In the genomic region with DNA sequence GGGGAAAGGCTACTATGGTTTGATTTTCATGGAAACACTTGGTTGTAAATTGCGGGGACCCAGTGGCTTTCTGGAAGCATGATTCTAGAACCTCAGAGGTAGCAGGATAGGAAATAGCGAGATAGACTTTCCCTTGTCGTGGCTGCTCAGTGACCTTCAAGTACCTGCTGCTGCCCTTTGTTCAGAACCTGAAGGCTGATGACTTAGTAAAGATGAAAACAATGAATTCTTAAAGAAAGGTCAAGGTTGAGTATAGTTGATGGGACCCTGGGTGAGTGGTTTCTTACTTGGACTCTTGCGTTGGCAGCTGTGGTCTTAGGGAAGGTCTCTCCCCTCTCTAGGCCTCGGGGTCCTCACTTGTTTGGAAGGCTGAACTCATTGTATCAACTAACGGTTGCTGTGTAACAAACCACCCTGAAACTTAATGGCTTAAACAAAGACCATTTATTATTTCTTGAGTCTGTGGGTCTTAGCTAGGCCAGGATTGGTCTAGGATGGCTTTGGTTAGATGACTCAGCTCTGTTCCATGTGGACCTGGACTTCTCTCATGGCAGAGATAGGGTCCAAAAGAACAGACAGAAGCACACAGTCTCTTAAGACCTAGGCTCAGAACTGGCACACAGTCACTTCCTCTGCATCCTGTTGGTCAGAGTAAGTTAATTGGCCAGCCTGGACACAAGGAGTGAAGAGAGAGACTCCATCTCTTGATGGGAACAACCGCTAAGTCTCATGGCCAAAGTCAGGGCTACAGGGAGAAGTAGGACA, we compare ENCODE assay signal across 14 cellular contexts.
DNase-seq lines count a peak whose midpoint lies in the region; ATAC-seq and TF ChIP-seq lines count a peak whose summit lies in the region.
"Had no signal": no experiment of that assay in that cellular context is flagged by ENCODE, and none has a peak within 500 bp of the region (broad histone marks: within the 10 kb centered on the region; RNA-seq: fewer than 3 reads in every experiment).

No MANE protein-coding gene starts in this region.

- no peaks in the 10 kb centered on the region for H3K36me3 Mint-ChIP-seq in activated CD8-positive, alpha-beta T cell treated with anti-CD3 and anti-CD28 coated beads for 36 hours (ENCODE audit: low read depth)
- peaks cover 2% of the 10 kb centered on the region for H3K36me3 Mint-ChIP-seq in activated CD8-positive, alpha-beta T cell treated with anti-CD3 and anti-CD28 coated beads, Interleukin-2, amount 10 ng/mL, durations not matched to agents 7 days and 5 days (ENCODE audit: low read depth)
- H3K36me3 Mint-ChIP-seq in dendritic cell treated with granulocyte-macrophage colony-stimulating factor and Interleukin-4, amounts not matched to agents 40 ng/mL and 50 ng/mL, for 4 days (ENCODE audit: low read depth) = peaks cover 14% of the 10 kb centered on the region
- H3K36me3 Mint-ChIP-seq: stimulated activated memory B cell treated with anti-CD40 and anti-IgM and Interleukin-4, amounts not matched to agents 10 μg/mL and 1 μg/mL and 100 μg/mL, for 72 hours had no signal

- ATAC-seq in activated CD8-positive, alpha-beta T cell treated with anti-CD3 and anti-CD28 coated beads for 36 hours = peak; percentile 75
- no peak for ATAC-seq in activated CD8-positive, alpha-beta T cell treated with anti-CD3 and anti-CD28 coated beads, Interleukin-2, amount 10 ng/mL, durations not matched to agents 7 days and 5 days
- no peak for ATAC-seq in GM21529 (IDR thresholded peaks at IDR 0.05; ENCODE audit: unreplicated experiment)
- ATAC-seq: Panc1 had no signal

- H3K9me3 Mint-ChIP-seq in activated CD8-positive, alpha-beta T cell treated with anti-CD3 and anti-CD28 coated beads for 36 hours = no peaks in the 10 kb centered on the region
- no peaks in the 10 kb centered on the region for H3K9me3 Mint-ChIP-seq in activated CD8-positive, alpha-beta T cell treated with anti-CD3 and anti-CD28 coated beads, Interleukin-2, amount 10 ng/mL, durations not matched to agents 7 days and 5 days (ENCODE audit: insufficient read depth)
- H3K9me3 Mint-ChIP-seq in dendritic cell treated with granulocyte-macrophage colony-stimulating factor and Interleukin-4, amounts not matched to agents 40 ng/mL and 50 ng/mL, for 4 days = peaks cover 5% of the 10 kb centered on the region
- H3K9me3 Mint-ChIP-seq: stimulated activated memory B cell treated with anti-CD40 and anti-IgM and Interleukin-4, amounts not matched to agents 10 μg/mL and 1 μg/mL and 100 μg/mL, for 72 hours had no signal

- H3K27me3 Mint-ChIP-seq in activated CD8-positive, alpha-beta T cell treated with anti-CD3 and anti-CD28 coated beads for 36 hours = no peaks in the 10 kb centered on the region
- H3K27me3 Mint-ChIP-seq in activated CD8-positive, alpha-beta T cell treated with anti-CD3 and anti-CD28 coated beads, Interleukin-2, amount 10 ng/mL, durations not matched to agents 7 days and 5 days (ENCODE audit: low read depth) = peaks cover 4% of the 10 kb centered on the region
- no peaks in the 10 kb centered on the region for H3K27me3 Mint-ChIP-seq in dendritic cell treated with granulocyte-macrophage colony-stimulating factor and Interleukin-4, amounts not matched to agents 40 ng/mL and 50 ng/mL, for 4 days

- POLR2A ChIA-PET in activated CD8-positive, alpha-beta T cell treated with anti-CD3 and anti-CD28 coated beads for 36 hours (lab: Charles Lee) = interaction anchor here (0.7 to 1.0 kb wide), 2 partner anchors 14 to 35 kb away, joined by 3 read pairs; no protein-coding TSS in a partner anchor
- POLR2A ChIA-PET in activated CD8-positive, alpha-beta T cell treated with anti-CD3 and anti-CD28 coated beads, Interleukin-2, amount 10 ng/mL, durations not matched to agents 7 days and 5 days (lab: Charles Lee) = no interaction called here

- intact Hi-C loops in activated CD8-positive, alpha-beta T cell treated with anti-CD3 and anti-CD28 coated beads for 36 hours (cut with micrococcal nuclease) = loop anchor here (10.0 kb wide), 1 partner anchor 84 kb away; no protein-coding TSS in a partner anchor
- intact Hi-C loops in dendritic cell treated with granulocyte-macrophage colony-stimulating factor and Interleukin-4, amounts not matched to agents 40 ng/mL and 50 ng/mL, for 4 days (cut with micrococcal nuclease) = loop anchor here (10.0 kb wide), 1 partner anchor 96 kb away; a partner anchor contains a TSS
- intact Hi-C loops in posterior vena cava (cut with DNase I) = no loop called here

- TF ChIP-seq CTCF in activated CD8-positive, alpha-beta T cell treated with anti-CD3 and anti-CD28 coated beads for 36 hours (IDR thresholded peaks at IDR 0.05) = no peak

- no peak overlapping the region for H3K4me3 Mint-ChIP-seq in activated CD8-positive, alpha-beta T cell treated with anti-CD3 and anti-CD28 coated beads for 36 hours
- no peak overlapping the region for H3K4me3 Mint-ChIP-seq in activated CD8-positive, alpha-beta T cell treated with anti-CD3 and anti-CD28 coated beads, Interleukin-2, amount 10 ng/mL, durations not matched to agents 7 days and 5 days
- no peak overlapping the region for H3K4me3 Mint-ChIP-seq in dendritic cell treated with granulocyte-macrophage colony-stimulating factor and Interleukin-4, amounts not matched to agents 40 ng/mL and 50 ng/mL, for 4 days
- H3K4me3 Mint-ChIP-seq: stimulated activated memory B cell treated with anti-CD40 and anti-IgM and Interleukin-4, amounts not matched to agents 10 μg/mL and 1 μg/mL and 100 μg/mL, for 72 hours had no signal

- DNase-seq in activated CD8-positive, alpha-beta T cell treated with anti-CD3 and anti-CD28 coated beads for 36 hours = peak; percentile 58
- no peak for DNase-seq in activated CD8-positive, alpha-beta T cell treated with anti-CD3 and anti-CD28 coated beads, Interleukin-2, amount 10 ng/mL, durations not matched to agents 7 days and 5 days
- DNase-seq in M059J (ENCODE audit: low read depth) (peak; percentile 16), posterior vena cava (ENCODE audit: low spot score) (peak; percentile 5), NCI-H2171 (lab: John Stamatoyannopoulos, UW) (no peak)
- DNase-seq in stimulated activated CD4-positive, alpha-beta T cell treated with anti-CD3 and anti-CD28 coated beads, Interleukin-4, amount 100 ng/mL, for 1 hour = no peak
- DNase-seq: DMS53, NCI-H1436 treated with DMSO at 0.1 percent for 48 hours, NCI-H748 treated with DMSO at 0.1 percent for 48 hours, transverse colon had no signal

- peaks cover 61% of the 10 kb centered on the region for H3K4me1 Mint-ChIP-seq in activated CD8-positive, alpha-beta T cell treated with anti-CD3 and anti-CD28 coated beads for 36 hours (ENCODE audit: low read depth)
- peaks cover 35% of the 10 kb centered on the region for H3K4me1 Mint-ChIP-seq in activated CD8-positive, alpha-beta T cell treated with anti-CD3 and anti-CD28 coated beads, Interleukin-2, amount 10 ng/mL, durations not matched to agents 7 days and 5 days (ENCODE audit: low read depth)
- peaks cover 44% of the 10 kb centered on the region for H3K4me1 Mint-ChIP-seq in dendritic cell treated with granulocyte-macrophage colony-stimulating factor and Interleukin-4, amounts not matched to agents 40 ng/mL and 50 ng/mL, for 4 days (ENCODE audit: low read depth)

- peak overlapping the region; percentile 80 for H3K27ac Mint-ChIP-seq in activated CD8-positive, alpha-beta T cell treated with anti-CD3 and anti-CD28 coated beads for 36 hours
- H3K27ac Mint-ChIP-seq in activated CD8-positive, alpha-beta T cell treated with anti-CD3 and anti-CD28 coated beads, Interleukin-2, amount 10 ng/mL, durations not matched to agents 7 days and 5 days = no peak overlapping the region
- H3K27ac Mint-ChIP-seq in dendritic cell treated with granulocyte-macrophage colony-stimulating factor and Interleukin-4, amounts not matched to agents 40 ng/mL and 50 ng/mL, for 4 days = peak overlapping the region; percentile 70

- CTCF ChIA-PET in activated CD8-positive, alpha-beta T cell treated with anti-CD3 and anti-CD28 coated beads for 36 hours (lab: Charles Lee) = interaction anchor here (1.0 to 1.7 kb wide), 4 partner anchors 18 to 138 kb away, joined by 3 to 5 read pairs (median 3); no protein-coding TSS in a partner anchor
- CTCF ChIA-PET in activated CD8-positive, alpha-beta T cell treated with anti-CD3 and anti-CD28 coated beads, Interleukin-2, amount 10 ng/mL, durations not matched to agents 7 days and 5 days (lab: Charles Lee) = interaction anchor here (2.0 kb wide), 1 partner anchor 11 kb away, joined by 6 read pairs; no protein-coding TSS in a partner anchor

Comparison
In these comparisons a context has a peak if more than half of its experiments do, and no peak if none do; other contexts are left out.
1. DNase-seq: peak in activated CD8-positive, alpha-beta T cell treated with anti-CD3 and anti-CD28 coated beads for 36 hours (single experiment), M059J (single experiment) and posterior vena cava (single experiment); none in activated CD8-positive, alpha-beta T cell treated with anti-CD3 and anti-CD28 coated beads, Interleukin-2, amount 10 ng/mL, durations not matched to agents 7 days and 5 days (single experiment), NCI-H2171 (single experiment) and stimulated activated CD4-positive, alpha-beta T cell treated with anti-CD3 and anti-CD28 coated beads, Interleukin-4, amount 100 ng/mL, for 1 hour (single experiment).
2. intact Hi-C loops: an anchor here in activated CD8-positive, alpha-beta T cell treated with anti-CD3 and anti-CD28 coated beads for 36 hours (10.0 kb wide) and dendritic cell treated with granulocyte-macrophage colony-stimulating factor and Interleukin-4, amounts not matched to agents 40 ng/mL and 50 ng/mL, for 4 days (10.0 kb wide); none called in posterior vena cava.